ENCODE assay signal across 1 cellular context in the genomic region with DNA sequence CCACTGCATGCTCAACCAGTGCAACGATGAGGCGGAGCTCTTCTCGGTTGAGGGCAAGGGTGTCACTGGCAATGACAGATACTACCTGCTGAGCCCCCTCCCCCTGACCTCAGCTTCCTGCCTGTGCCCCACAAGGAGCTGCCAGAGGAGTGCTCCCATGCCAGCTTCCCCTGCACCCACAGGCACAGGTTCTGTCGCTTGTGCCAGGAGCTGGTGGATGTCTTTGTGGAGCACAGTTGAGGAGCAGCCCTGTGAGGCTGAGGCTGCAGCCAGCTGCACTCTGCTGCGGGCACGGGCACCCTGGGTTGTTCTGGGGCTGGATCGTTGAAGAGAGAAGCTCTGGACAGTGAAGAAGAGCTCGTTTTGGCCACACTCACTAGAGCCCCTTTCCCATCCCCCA.
TF ChIP-seq lines count a peak whose summit lies in the region.

No MANE protein-coding gene starts in this region.

TF ChIP-seq in GM12878, 131 proteins besides CTCF, POLR2A, EP300 and RAD21 (continued from another document):
- TF ChIP-seq, protein P1, sequence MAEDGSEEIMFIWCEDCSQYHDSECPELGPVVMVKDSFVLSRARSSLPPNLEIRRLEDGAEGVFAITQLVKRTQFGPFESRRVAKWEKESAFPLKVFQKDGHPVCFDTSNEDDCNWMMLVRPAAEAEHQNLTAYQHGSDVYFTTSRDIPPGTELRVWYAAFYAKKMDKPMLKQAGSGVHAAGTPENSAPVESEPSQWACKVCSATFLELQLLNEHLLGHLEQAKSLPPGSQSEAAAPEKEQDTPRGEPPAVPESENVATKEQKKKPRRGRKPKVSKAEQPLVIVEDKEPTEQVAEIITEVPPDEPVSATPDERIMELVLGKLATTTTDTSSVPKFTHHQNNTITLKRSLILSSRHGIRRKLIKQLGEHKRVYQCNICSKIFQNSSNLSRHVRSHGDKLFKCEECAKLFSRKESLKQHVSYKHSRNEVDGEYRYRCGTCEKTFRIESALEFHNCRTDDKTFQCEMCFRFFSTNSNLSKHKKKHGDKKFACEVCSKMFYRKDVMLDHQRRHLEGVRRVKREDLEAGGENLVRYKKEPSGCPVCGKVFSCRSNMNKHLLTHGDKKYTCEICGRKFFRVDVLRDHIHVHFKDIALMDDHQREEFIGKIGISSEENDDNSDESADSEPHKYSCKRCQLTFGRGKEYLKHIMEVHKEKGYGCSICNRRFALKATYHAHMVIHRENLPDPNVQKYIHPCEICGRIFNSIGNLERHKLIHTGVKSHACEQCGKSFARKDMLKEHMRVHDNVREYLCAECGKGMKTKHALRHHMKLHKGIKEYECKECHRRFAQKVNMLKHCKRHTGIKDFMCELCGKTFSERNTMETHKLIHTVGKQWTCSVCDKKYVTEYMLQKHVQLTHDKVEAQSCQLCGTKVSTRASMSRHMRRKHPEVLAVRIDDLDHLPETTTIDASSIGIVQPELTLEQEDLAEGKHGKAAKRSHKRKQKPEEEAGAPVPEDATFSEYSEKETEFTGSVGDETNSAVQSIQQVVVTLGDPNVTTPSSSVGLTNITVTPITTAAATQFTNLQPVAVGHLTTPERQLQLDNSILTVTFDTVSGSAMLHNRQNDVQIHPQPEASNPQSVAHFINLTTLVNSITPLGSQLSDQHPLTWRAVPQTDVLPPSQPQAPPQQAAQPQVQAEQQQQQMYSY (CRISPR knock-in tag; IDR thresholded peaks at IDR 0.05): no peak
- TF ChIP-seq POLR2AphosphoS5 (IDR thresholded peaks at IDR 0.05; ENCODE audit: low read length): peak; percentile 34; the same call in 1 of the 2 replicates
